8 cellular contexts compared by ENCODE assay signal in genomic region chr18:12307871-12308385, GRCh38. TPM values are rescaled to one million over a fixed set of nuclear protein-coding genes. Genes with fewer than 3 reads are reported as not detected.
DNase-seq lines count a peak whose midpoint lies in the region; ATAC-seq lines count a peak whose summit lies in the region.

Gene TUBB6, plus strand, starts transcription at chr18:12308241. Its CDS starts 52 bp downstream, at chr18:12308293.

- H3K9me3 Mint-ChIP-seq in T-helper 2 cell treated with Interferon-gamma antibody and Interleukin-4, amounts not matched to agents 5 μg/mL and 100 μg/mL, for 36 hours, result peaks cover 10% of the 10 kb centered on the region

- H3K4me3 ChIP-seq in mucosa of rectum (ENCODE audit: low read length in 2 of 2), result peak within 1 kb of the TSS; percentile 63 to 69

- peak within 1 kb of the TSS; percentile 57 for H3K27ac Mint-ChIP-seq in T-helper 2 cell treated with Interferon-gamma antibody and Interleukin-4, amounts not matched to agents 5 μg/mL and 100 μg/mL, for 36 hours

- H3K9ac ChIP-seq in mucosa of rectum (ENCODE audit: low read depth in 1 of 2, low read length in 2 of 2), result peak within 1 kb of the TSS; percentile 60 to 73

- ATAC-seq in GM21390 (IDR thresholded peaks at IDR 0.05; ENCODE audit: unreplicated experiment), result peak; percentile 47

- H3K27ac ChIP-seq in epithelial cell of prostate (peak within 1 kb of the TSS; percentile 97), mucosa of rectum (ENCODE audit: low read depth in 2 of 2, low read length in 2 of 2) (peak within 1 kb of the TSS; percentile 83)

- H3K4me1 Mint-ChIP-seq in T-helper 2 cell treated with Interferon-gamma antibody and Interleukin-4, amounts not matched to agents 5 μg/mL and 100 μg/mL, for 36 hours (ENCODE audit: low read depth), result peaks cover 12% of the 10 kb centered on the region

- peak within 1 kb of the TSS; percentile 85 for H3K4me3 Mint-ChIP-seq in T-helper 2 cell treated with Interferon-gamma antibody and Interleukin-4, amounts not matched to agents 5 μg/mL and 100 μg/mL, for 36 hours

- peaks cover 16 to 23% of the 10 kb centered on the region in 2 donors for H3K27me3 ChIP-seq in mucosa of rectum (ENCODE audit: control insufficient read depth in 2 of 2, insufficient read depth in 2 of 2, low read length in 2 of 2)

- in situ Hi-C loops in G401 (cut with HindIII; ENCODE audit: low sequenced_read_pairs), result no loop called here

- peaks cover 2 to 8% of the 10 kb centered on the region in 2 donors for H3K4me1 ChIP-seq in mucosa of rectum (ENCODE audit: control insufficient read depth in 2 of 2, insufficient read depth in 2 of 2, low read length in 2 of 2)

- DNase-seq in G401 (ENCODE audit: low spot score), result no peak
- peak; percentile 59 for DNase-seq in HS-27A (ENCODE audit: low read depth)
- DNase-seq in T-helper 2 cell treated with Interferon-gamma antibody and Interleukin-4, amounts not matched to agents 5 μg/mL and 100 μg/mL, for 36 hours (ENCODE audit: low spot score), result peak; percentile 78
- DNase-seq in epithelial cell of prostate (ENCODE audit: low read depth, low spot score), result no peak
- peak; percentile 75 for DNase-seq in ureter (ENCODE audit: low spot score)
- DNase-seq in activated CD4-positive, CD25-positive, alpha-beta regulatory T cell (lab: John Stamatoyannopoulos, UW), result no peak

- no peaks in the 10 kb centered on the region for H3K9me3 ChIP-seq in mucosa of rectum (ENCODE audit: control insufficient read depth in 2 of 2, low read length in 2 of 2)

- H3K27me3 Mint-ChIP-seq in T-helper 2 cell treated with Interferon-gamma antibody and Interleukin-4, amounts not matched to agents 5 μg/mL and 100 μg/mL, for 36 hours (ENCODE audit: low read depth), result peaks cover 37% of the 10 kb centered on the region

- H3K36me3 Mint-ChIP-seq in T-helper 2 cell treated with Interferon-gamma antibody and Interleukin-4, amounts not matched to agents 5 μg/mL and 100 μg/mL, for 36 hours (ENCODE audit: low read depth), result peaks cover 23% of the 10 kb centered on the region

- no peaks in the 10 kb centered on the region for H3K36me3 ChIP-seq in mucosa of rectum (ENCODE audit: control insufficient read depth in 2 of 2, insufficient read depth in 2 of 2, low read length in 2 of 2)

RNA-seq across cellular contexts. Expression of gene TUBB6, which starts in this region (rescaled TPM):
- 734 and 738 TPM in 2 replicates for total RNA-seq in G401 (2014; rRNA removed; shearing (Covaris generic))
- total RNA-seq in ureter, result 101 TPM

Comparison
In these comparisons a context has a peak if more than half of its experiments do, and no peak if none do; other contexts are left out.
1. DNase-seq: peak in HS-27A (single experiment), T-helper 2 cell treated with Interferon-gamma antibody and Interleukin-4, amounts not matched to agents 5 μg/mL and 100 μg/mL, for 36 hours (single experiment) and ureter (single experiment); none in G401 (single experiment), epithelial cell of prostate (single experiment) and activated CD4-positive, CD25-positive, alpha-beta regulatory T cell (0 of 4).